In the genomic region with DNA sequence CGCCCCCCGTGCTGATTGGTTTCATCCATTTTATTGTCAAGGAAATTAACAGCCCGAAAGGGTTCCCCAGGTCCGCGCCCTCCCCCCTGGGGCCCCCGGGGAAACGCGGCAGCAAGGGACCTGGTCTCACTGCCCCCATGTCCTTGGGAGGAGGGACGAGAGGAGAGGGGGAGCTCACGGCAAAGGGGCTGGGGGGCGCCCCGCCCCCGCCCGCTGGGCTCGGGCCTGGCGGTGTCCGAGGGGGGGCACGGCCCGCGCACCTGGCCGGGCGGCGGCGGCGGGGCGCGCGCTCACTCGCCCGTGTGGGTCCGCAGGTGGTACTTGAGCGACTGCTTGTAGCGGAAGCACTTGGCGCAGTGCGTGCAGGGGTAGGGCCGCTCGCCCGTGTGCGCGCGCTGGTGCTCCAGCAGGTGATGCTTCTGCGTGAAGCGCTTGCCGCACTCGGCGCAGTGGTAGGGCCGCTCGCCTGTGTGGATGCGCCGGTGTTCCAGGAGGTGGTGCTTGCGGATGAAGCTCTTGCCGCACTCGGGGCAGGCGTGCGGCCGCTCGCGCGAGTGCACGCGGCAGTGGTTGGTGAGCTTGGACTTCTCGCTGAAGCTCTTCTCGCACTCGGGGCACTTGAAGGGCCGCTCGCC, we compare ENCODE assay signal across 34 cellular contexts.
"Had no signal": no experiment of that assay in that cellular context is flagged by ENCODE, and none has a peak within 500 bp of the region (broad histone marks: within the 10 kb centered on the region; RNA-seq: fewer than 3 reads in every experiment).

No MANE protein-coding gene starts in this region.

- H3K27ac Mint-ChIP-seq: activated CD4-positive, alpha-beta memory T cell treated with anti-CD3 and anti-CD28 coated beads for 36 hours; activated CD4-positive, alpha-beta T cell treated with anti-CD3 and anti-CD28 coated beads for 36 hours; activated CD4-positive, alpha-beta T cell treated with anti-CD3 and anti-CD28 coated beads, Interleukin-2, amount 10 ng/mL, durations not matched to agents 24 days and 14 days; activated CD8-positive, alpha-beta memory T cell treated with anti-CD3 and anti-CD28 coated beads, Interleukin-2, amount 10 ng/mL, durations not matched to agents 7 days and 5 days; activated CD8-positive, alpha-beta T cell treated with anti-CD3 and anti-CD28 coated beads, Interleukin-2, amount 10 ng/mL, durations not matched to agents 7 days and 5 days; activated naive CD4-positive, alpha-beta T cell treated with anti-CD3 and anti-CD28 coated beads for 36 hours; activated naive CD4-positive, alpha-beta T cell treated with anti-CD3 and anti-CD28 coated beads, Interleukin-2, amount 50 U/mL, for 24 hours; activated naive CD8-positive, alpha-beta T cell treated with anti-CD3 and anti-CD28 coated beads for 36 hours; activated T-cell treated with anti-CD3 and anti-CD28 coated beads, Interleukin-2, amount 50 U/mL, for 72 hours; dendritic cell treated with granulocyte-macrophage colony-stimulating factor and Interleukin-4, amounts not matched to agents 40 ng/mL and 50 ng/mL, for 4 days; endodermal cell; T-helper 17 cell; T-helper 2 cell treated with Interferon-gamma antibody and Interleukin-4, amounts not matched to agents 5 μg/mL and 100 μg/mL, for 36 hours had no signal

- H3K4me3 ChIP-seq: coronary artery, dorsolateral prefrontal cortex, esophagus squamous epithelium, gastroesophageal sphincter, heart right ventricle had no signal

- ATAC-seq: activated CD4-positive, alpha-beta T cell treated with anti-CD3 and anti-CD28 coated beads for 36 hours; activated CD8-positive, alpha-beta memory T cell treated with anti-CD3 and anti-CD28 coated beads, Interleukin-2, amount 10 ng/mL, durations not matched to agents 7 days and 5 days; activated CD8-positive, alpha-beta T cell treated with anti-CD3 and anti-CD28 coated beads, Interleukin-2, amount 10 ng/mL, durations not matched to agents 7 days and 5 days; activated T-cell treated with anti-CD3 and anti-CD28 coated beads, Interleukin-2, amount 50 U/mL, for 72 hours; gastroesophageal sphincter; T-helper 17 cell had no signal

- H3K4me1 Mint-ChIP-seq: activated naive CD4-positive, alpha-beta T cell treated with anti-CD3 and anti-CD28 coated beads, Interleukin-2, amount 50 U/mL, for 24 hours; activated naive CD8-positive, alpha-beta T cell treated with anti-CD3 and anti-CD28 coated beads for 36 hours; endodermal cell had no signal

- H3K27me3 ChIP-seq: brain microvascular endothelial cell, dorsolateral prefrontal cortex, esophagus squamous epithelium, gastroesophageal sphincter, heart right ventricle had no signal

- H3K4me1 ChIP-seq: esophagus squamous epithelium, gastroesophageal sphincter, heart right ventricle had no signal

- DNase-seq: activated CD4-positive, alpha-beta memory T cell treated with anti-CD3 and anti-CD28 coated beads for 36 hours; activated CD4-positive, alpha-beta T cell treated with anti-CD3 and anti-CD28 coated beads for 36 hours; activated CD4-positive, alpha-beta T cell treated with anti-CD3 and anti-CD28 coated beads, Interleukin-2, amount 10 ng/mL, durations not matched to agents 24 days and 14 days; activated CD4-positive, CD25-positive, alpha-beta regulatory T cell; activated CD4-positive, CD25-positive, alpha-beta regulatory T cell treated with anti-CD3 and anti-CD28 coated beads, Interleukin-2, amount 50 U/mL, for 72 hours; activated CD8-positive, alpha-beta memory T cell treated with anti-CD3 and anti-CD28 coated beads, Interleukin-2, amount 10 ng/mL, durations not matched to agents 7 days and 5 days; activated CD8-positive, alpha-beta memory T cell treated with anti-CD3 and anti-CD28 coated beads, Interleukin-2, amount 50 U/mL, for 4 hours; activated CD8-positive, alpha-beta T cell treated with anti-CD3 and anti-CD28 coated beads, Interleukin-2, amount 10 ng/mL, durations not matched to agents 7 days and 5 days; activated effector memory CD4-positive, alpha-beta T cell treated with Interleukin-2 at 50 U/mL for 16 hours; activated gamma-delta T cell treated with Interleukin-2 at 50 U/mL for 16 hours; activated naive CD4-positive, alpha-beta T cell treated with anti-CD3 and anti-CD28 coated beads for 36 hours; activated naive CD8-positive, alpha-beta T cell treated with anti-CD3 and anti-CD28 coated beads for 36 hours; activated T-cell treated with anti-CD3 and anti-CD28 coated beads, Interleukin-2, amount 50 U/mL, for 1 hour; activated T-cell treated with anti-CD3 and anti-CD28 coated beads, Interleukin-2, amount 50 U/mL, for 72 hours; brain microvascular endothelial cell; dorsolateral prefrontal cortex; effector memory CD4-positive, alpha-beta T cell; erythroblast; esophagus squamous epithelium; foreskin melanocyte; heart right ventricle; T-helper 1 cell; T-helper 17 cell; T1000; WERI-Rb-1 had no signal

- H3K4me3 Mint-ChIP-seq: activated CD4-positive, alpha-beta memory T cell treated with anti-CD3 and anti-CD28 coated beads for 36 hours; activated CD4-positive, alpha-beta T cell treated with anti-CD3 and anti-CD28 coated beads for 36 hours; activated CD4-positive, alpha-beta T cell treated with anti-CD3 and anti-CD28 coated beads, Interleukin-2, amount 10 ng/mL, durations not matched to agents 24 days and 14 days; activated CD8-positive, alpha-beta memory T cell treated with anti-CD3 and anti-CD28 coated beads, Interleukin-2, amount 10 ng/mL, durations not matched to agents 7 days and 5 days; activated CD8-positive, alpha-beta T cell treated with anti-CD3 and anti-CD28 coated beads, Interleukin-2, amount 10 ng/mL, durations not matched to agents 7 days and 5 days; activated naive CD4-positive, alpha-beta T cell treated with anti-CD3 and anti-CD28 coated beads for 36 hours; activated naive CD4-positive, alpha-beta T cell treated with anti-CD3 and anti-CD28 coated beads, Interleukin-2, amount 50 U/mL, for 24 hours; activated naive CD8-positive, alpha-beta T cell treated with anti-CD3 and anti-CD28 coated beads for 36 hours; activated T-cell treated with anti-CD3 and anti-CD28 coated beads, Interleukin-2, amount 50 U/mL, for 72 hours; central memory CD8-positive, alpha-beta T cell; dendritic cell treated with granulocyte-macrophage colony-stimulating factor and Interleukin-4, amounts not matched to agents 40 ng/mL and 50 ng/mL, for 4 days; endodermal cell; T-helper 17 cell; T-helper 2 cell treated with Interferon-gamma antibody and Interleukin-4, amounts not matched to agents 5 μg/mL and 100 μg/mL, for 36 hours had no signal

- H3K27me3 Mint-ChIP-seq: activated CD4-positive, alpha-beta memory T cell treated with anti-CD3 and anti-CD28 coated beads for 36 hours; activated CD4-positive, alpha-beta T cell treated with anti-CD3 and anti-CD28 coated beads for 36 hours; activated CD4-positive, alpha-beta T cell treated with anti-CD3 and anti-CD28 coated beads, Interleukin-2, amount 10 ng/mL, durations not matched to agents 24 days and 14 days; activated CD8-positive, alpha-beta memory T cell treated with anti-CD3 and anti-CD28 coated beads, Interleukin-2, amount 10 ng/mL, durations not matched to agents 7 days and 5 days; activated naive CD4-positive, alpha-beta T cell treated with anti-CD3 and anti-CD28 coated beads, Interleukin-2, amount 50 U/mL, for 24 hours; activated naive CD8-positive, alpha-beta T cell treated with anti-CD3 and anti-CD28 coated beads for 36 hours; central memory CD8-positive, alpha-beta T cell; dendritic cell treated with granulocyte-macrophage colony-stimulating factor and Interleukin-4, amounts not matched to agents 40 ng/mL and 50 ng/mL, for 4 days; T-helper 17 cell had no signal

- FAIRE-seq: astrocyte, bronchial epithelial cell had no signal

- H3K27ac ChIP-seq: brain microvascular endothelial cell, coronary artery, esophagus squamous epithelium, gastroesophageal sphincter, heart right ventricle, WERI-Rb-1 had no signal

- H3K9me3 ChIP-seq: esophagus squamous epithelium, gastroesophageal sphincter, heart right ventricle had no signal

- H3K9me3 Mint-ChIP-seq: activated CD4-positive, alpha-beta memory T cell treated with anti-CD3 and anti-CD28 coated beads for 36 hours; activated CD4-positive, alpha-beta T cell treated with anti-CD3 and anti-CD28 coated beads, Interleukin-2, amount 10 ng/mL, durations not matched to agents 24 days and 14 days; activated naive CD4-positive, alpha-beta T cell treated with anti-CD3 and anti-CD28 coated beads for 36 hours; activated naive CD4-positive, alpha-beta T cell treated with anti-CD3 and anti-CD28 coated beads, Interleukin-2, amount 50 U/mL, for 24 hours; activated naive CD8-positive, alpha-beta T cell treated with anti-CD3 and anti-CD28 coated beads for 36 hours; activated T-cell treated with anti-CD3 and anti-CD28 coated beads, Interleukin-2, amount 50 U/mL, for 72 hours; central memory CD8-positive, alpha-beta T cell; endodermal cell; T-helper 2 cell treated with Interferon-gamma antibody and Interleukin-4, amounts not matched to agents 5 μg/mL and 100 μg/mL, for 36 hours had no signal
